ENCODE assay signal across 30 cellular contexts in genomic region chr2:169752752-169753151, GRCh38. TPM values are rescaled to one million over a fixed set of nuclear protein-coding genes. Genes with fewer than 3 reads are reported as not detected.
"Had no signal": no experiment of that assay in that cellular context is flagged by ENCODE, and none has a peak within 500 bp of the region (broad histone marks: within the 10 kb centered on the region; RNA-seq: fewer than 3 reads in every experiment).

No MANE protein-coding gene starts in this region.

- H3K27me3 Mint-ChIP-seq: dendritic cell treated with granulocyte-macrophage colony-stimulating factor and Interleukin-4, amounts not matched to agents 40 ng/mL and 50 ng/mL, for 4 days; naive B cell had no signal

- ATAC-seq: effector memory CD8-positive, alpha-beta T cell; esophagus mucosa; gastrocnemius medialis; heart right ventricle; left cardiac atrium; left lung; left ventricle myocardium superior; lower lobe of right lung; mucosa of descending colon had no signal

- H3K4me1 Mint-ChIP-seq: endodermal cell, naive B cell had no signal

- H3K4me3 Mint-ChIP-seq: dendritic cell treated with granulocyte-macrophage colony-stimulating factor and Interleukin-4, amounts not matched to agents 40 ng/mL and 50 ng/mL, for 4 days; effector memory CD8-positive, alpha-beta T cell; endodermal cell; mesothelial cell of epicardium; naive B cell had no signal

- H3K9me3 Mint-ChIP-seq: dendritic cell treated with granulocyte-macrophage colony-stimulating factor and Interleukin-4, amounts not matched to agents 40 ng/mL and 50 ng/mL, for 4 days; effector memory CD8-positive, alpha-beta T cell; naive B cell had no signal

- H3K36me3 Mint-ChIP-seq: naive B cell had no signal

- DNase-seq: colonic mucosa; cortex of kidney; effector CD8-positive, alpha-beta T cell; effector memory CD8-positive, alpha-beta T cell; endodermal cell; erythroblast; esophagus squamous epithelium; foreskin fibroblast; foreskin melanocyte; gastrocnemius medialis; glutamatergic neuron; head of caudate nucleus; heart right ventricle; hippocampal formation; left cardiac atrium; left lung; left ventricle myocardium superior; lower lobe of right lung; mesenchymal stem cell; mucosa of descending colon; naive B cell had no signal

- H3K27ac Mint-ChIP-seq: dendritic cell treated with granulocyte-macrophage colony-stimulating factor and Interleukin-4, amounts not matched to agents 40 ng/mL and 50 ng/mL, for 4 days; effector memory CD8-positive, alpha-beta T cell; endodermal cell; mesothelial cell of epicardium had no signal

RNA-seq across cellular contexts. Expression of gene CFAP210, which starts 58.5 kb away (rescaled TPM):
- total RNA-seq: colonic mucosa, dermis microvascular lymphatic vessel endothelial cell, esophagus mucosa, esophagus squamous epithelium, gastrocnemius medialis, glomerular endothelial cell, heart right ventricle, left ventricle myocardium superior, lower leg skin, lung microvascular endothelial cell, mesenteric fat pad, mucosa of descending colon, myocyte had no signal
